ENCODE assay signal across 21 cellular contexts in genomic region chr12:50642755-50643154, GRCh38.
DNase-seq lines count a peak whose midpoint lies in the region; ATAC-seq, FAIRE-seq and TF ChIP-seq lines count a peak whose summit lies in the region.
"Had no signal": no experiment of that assay in that cellular context is flagged by ENCODE, and none has a peak within 500 bp of the region (broad histone marks: within the 10 kb centered on the region; RNA-seq: fewer than 3 reads in every experiment).

No MANE protein-coding gene starts in this region.

- FAIRE-seq in frontal cortex (lab: Jason Lieb, UNC) = no peak
- FAIRE-seq: colon had no signal

- no peaks in the 10 kb centered on the region for H3K27me3 Mint-ChIP-seq in T-helper 17 cell
- no peaks in the 10 kb centered on the region for H3K27me3 Mint-ChIP-seq in activated naive CD8-positive, alpha-beta T cell treated with anti-CD3 and anti-CD28 coated beads for 36 hours
- H3K27me3 Mint-ChIP-seq: CD4-positive, CD25-positive, alpha-beta regulatory T cell had no signal

- H3K36me3 Mint-ChIP-seq in T-helper 17 cell (ENCODE audit: low read depth) = peaks cover 2% of the 10 kb centered on the region
- H3K36me3 Mint-ChIP-seq in activated naive CD8-positive, alpha-beta T cell treated with anti-CD3 and anti-CD28 coated beads for 36 hours = peaks cover 13% of the 10 kb centered on the region

- H3K9me3 ChIP-seq in T-helper 17 cell (ENCODE audit: control insufficient read depth, low read length, poor library complexity, severe bottlenecking) (no peaks in the 10 kb centered on the region), thyroid gland (no peaks in the 10 kb centered on the region)
- H3K9me3 ChIP-seq: adrenal gland, mucosa of descending colon, sigmoid colon, transverse colon had no signal

- intact Hi-C loops in thyroid gland (cut with DNase I) = no loop called here

- no peak for TF ChIP-seq POLR2A in thyroid gland (IDR thresholded peaks at IDR 0.05)

- H3K36me3 ChIP-seq in thyroid gland = no peaks in the 10 kb centered on the region

- H3K4me1 ChIP-seq in thyroid gland = peaks cover 27 to 45% of the 10 kb centered on the region in 2 donors

- H3K27me3 ChIP-seq in thyroid gland = no peaks in the 10 kb centered on the region
- H3K27me3 ChIP-seq: adrenal gland, sigmoid colon, transverse colon had no signal

- H3K4me3 ChIP-seq in thyroid gland (replicated peaks in 1 of 3) = no peak overlapping the region
- H3K4me3 ChIP-seq: adrenal gland, GM23248, mucosa of descending colon, sigmoid colon, transverse colon had no signal

- TF ChIP-seq CTCF in thyroid gland (IDR thresholded peaks at IDR 0.05) = peak in 2 of 6 experiments; percentile 12 to 48

- no peaks in the 10 kb centered on the region for H3K9me3 Mint-ChIP-seq in activated naive CD8-positive, alpha-beta T cell treated with anti-CD3 and anti-CD28 coated beads for 36 hours
- H3K9me3 Mint-ChIP-seq: activated T-helper 2 cell treated with anti-CD3 and anti-CD28 coated beads, Interferon-gamma antibody, Interleukin-2, Interleukin-4, amounts not matched to agents 10 μg/mL and 5 μg/mL and 100 μg/mL, durations not matched to agents 14 hours and 24 hours and 36 hours; CD4-positive, CD25-positive, alpha-beta regulatory T cell had no signal

- 51 to 57% methylated on average over 5 of the region's 5 CpGs for WGBS in thyroid gland, 2 donors

- DNase-seq in NCI-H2196 (lab: John Stamatoyannopoulos, UW; ENCODE audit: unreplicated experiment) = peak; percentile 35
- no peak for DNase-seq in NCI-H2196 treated with DMSO at 0.1 percent for 48 hours (lab: John Stamatoyannopoulos, UW; ENCODE audit: unreplicated experiment)
- no peak for DNase-seq in T-helper 17 cell
- peak; percentile 53 to 70 for DNase-seq in thyroid gland
- no peak for DNase-seq in frontal cortex (ENCODE audit: low spot score in 2 of 2)
- DNase-seq in amygdala (lab: John Stamatoyannopoulos, UW) = no peak
- DNase-seq in activated naive CD8-positive, alpha-beta T cell treated with anti-CD3 and anti-CD28 coated beads for 36 hours = no peak
- DNase-seq: adrenal gland; CD4-positive, CD25-positive, alpha-beta regulatory T cell; hippocampal formation; mucosa of descending colon; NCI-H524; occipital lobe; sigmoid colon; stimulated activated CD4-positive, alpha-beta T cell treated with anti-CD3 and anti-CD28 coated beads, Interleukin-4, amount 100 ng/mL, for 1 hour; stimulated activated CD8-positive, alpha-beta memory T cell treated with anti-CD3 and anti-CD28 coated beads, Interleukin-4, amount 100 ng/mL, for 48 hours; transverse colon had no signal

- ATAC-seq in T-helper 17 cell = no peak
- peak; percentile 87 for ATAC-seq in esophagus mucosa
- ATAC-seq: mucosa of descending colon had no signal

- H3K27ac Mint-ChIP-seq in T-helper 17 cell = peak overlapping the region; percentile 68
- no peak overlapping the region for H3K27ac Mint-ChIP-seq in activated naive CD8-positive, alpha-beta T cell treated with anti-CD3 and anti-CD28 coated beads for 36 hours
- H3K27ac Mint-ChIP-seq: activated T-helper 2 cell treated with anti-CD3 and anti-CD28 coated beads, Interferon-gamma antibody, Interleukin-2, Interleukin-4, amounts not matched to agents 10 μg/mL and 5 μg/mL and 100 μg/mL, durations not matched to agents 14 hours and 24 hours and 36 hours had no signal

- no peak overlapping the region for H3K4me3 Mint-ChIP-seq in T-helper 17 cell
- H3K4me3 Mint-ChIP-seq in activated naive CD8-positive, alpha-beta T cell treated with anti-CD3 and anti-CD28 coated beads for 36 hours = no peak overlapping the region
- H3K4me3 Mint-ChIP-seq: CD4-positive, CD25-positive, alpha-beta regulatory T cell had no signal

- H3K4me1 Mint-ChIP-seq in T-helper 17 cell = peaks cover 3% of the 10 kb centered on the region
- H3K4me1 Mint-ChIP-seq in activated naive CD8-positive, alpha-beta T cell treated with anti-CD3 and anti-CD28 coated beads for 36 hours = peaks cover 29% of the 10 kb centered on the region

- H3K27ac ChIP-seq in thyroid gland = peak overlapping the region; percentile 5 to 74 (median 57)
- H3K27ac ChIP-seq: adrenal gland, GM23248, sigmoid colon, transverse colon had no signal

Comparison
In these comparisons a context has a peak if more than half of its experiments do, and no peak if none do; other contexts are left out.
1. DNase-seq: peak in NCI-H2196 (single experiment) and thyroid gland (2 of 2); none in NCI-H2196 treated with DMSO at 0.1 percent for 48 hours (single experiment), T-helper 17 cell (0 of 3), frontal cortex (0 of 2), amygdala (0 of 56) and activated naive CD8-positive, alpha-beta T cell treated with anti-CD3 and anti-CD28 coated beads for 36 hours (single experiment).